1 cellular context compared by ENCODE assay signal in the genomic region with DNA sequence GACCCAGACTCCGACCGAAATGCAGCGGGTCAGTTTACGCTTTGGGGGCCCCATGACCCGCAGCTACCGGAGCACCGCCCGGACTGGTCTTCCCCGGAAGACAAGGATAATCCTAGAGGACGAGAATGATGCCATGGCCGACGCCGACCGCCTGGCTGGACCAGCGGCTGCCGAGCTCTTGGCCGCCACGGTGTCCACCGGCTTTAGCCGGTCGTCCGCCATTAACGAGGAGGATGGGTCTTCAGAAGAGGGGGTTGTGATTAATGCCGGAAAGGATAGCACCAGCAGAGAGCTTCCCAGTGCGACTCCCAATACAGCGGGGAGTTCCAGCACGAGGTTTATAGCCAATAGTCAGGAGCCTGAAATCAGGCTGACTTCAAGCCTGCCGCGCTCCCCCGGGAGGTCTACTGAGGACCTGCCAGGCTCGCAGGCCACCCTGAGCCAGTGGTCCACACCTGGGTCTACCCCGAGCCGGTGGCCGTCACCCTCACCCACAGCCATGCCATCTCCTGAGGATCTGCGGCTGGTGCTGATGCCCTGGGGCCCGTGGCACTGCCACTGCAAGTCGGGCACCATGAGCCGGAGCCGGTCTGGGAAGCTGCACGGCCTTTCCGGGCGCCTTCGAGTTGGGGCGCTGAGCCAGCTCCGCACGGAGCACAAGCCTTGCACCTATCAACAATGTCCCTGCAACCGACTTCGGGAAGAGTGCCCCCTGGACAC.
TF ChIP-seq lines count a peak whose summit lies in the region.

No MANE protein-coding gene starts in this region.

TF ChIP-seq in HepG2, 621 proteins besides CTCF, POLR2A, EP300 and RAD21 (continued from another document):
- TF ChIP-seq, protein P1, sequence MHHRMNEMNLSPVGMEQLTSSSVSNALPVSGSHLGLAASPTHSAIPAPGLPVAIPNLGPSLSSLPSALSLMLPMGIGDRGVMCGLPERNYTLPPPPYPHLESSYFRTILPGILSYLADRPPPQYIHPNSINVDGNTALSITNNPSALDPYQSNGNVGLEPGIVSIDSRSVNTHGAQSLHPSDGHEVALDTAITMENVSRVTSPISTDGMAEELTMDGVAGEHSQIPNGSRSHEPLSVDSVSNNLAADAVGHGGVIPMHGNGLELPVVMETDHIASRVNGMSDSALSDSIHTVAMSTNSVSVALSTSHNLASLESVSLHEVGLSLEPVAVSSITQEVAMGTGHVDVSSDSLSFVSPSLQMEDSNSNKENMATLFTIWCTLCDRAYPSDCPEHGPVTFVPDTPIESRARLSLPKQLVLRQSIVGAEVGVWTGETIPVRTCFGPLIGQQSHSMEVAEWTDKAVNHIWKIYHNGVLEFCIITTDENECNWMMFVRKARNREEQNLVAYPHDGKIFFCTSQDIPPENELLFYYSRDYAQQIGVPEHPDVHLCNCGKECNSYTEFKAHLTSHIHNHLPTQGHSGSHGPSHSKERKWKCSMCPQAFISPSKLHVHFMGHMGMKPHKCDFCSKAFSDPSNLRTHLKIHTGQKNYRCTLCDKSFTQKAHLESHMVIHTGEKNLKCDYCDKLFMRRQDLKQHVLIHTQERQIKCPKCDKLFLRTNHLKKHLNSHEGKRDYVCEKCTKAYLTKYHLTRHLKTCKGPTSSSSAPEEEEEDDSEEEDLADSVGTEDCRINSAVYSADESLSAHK (CRISPR knock-in tag; IDR thresholded peaks at IDR 0.05; ENCODE audit: borderline replicate concordance), result no peak
- TF ChIP-seq MAFF (IDR thresholded peaks at IDR 0.05; ENCODE audit: low read depth, low read length), result no peak
- TF ChIP-seq TBX3 (IDR thresholded peaks at IDR 0.05; ENCODE audit: borderline replicate concordance), result no peak
- 0 out of 2 replicates have a peak, but pooled peaks have one; percentile 45 for TF ChIP-seq ZNF792 (CRISPR knock-in tag; IDR thresholded peaks at IDR 0.05)
- no peak for TF ChIP-seq ZNF564 (CRISPR knock-in tag; IDR thresholded peaks at IDR 0.05)
- TF ChIP-seq NR1H2 (CRISPR knock-in tag; IDR thresholded peaks at IDR 0.05; ENCODE audit: borderline replicate concordance, low read depth), result no peak; the same call in 1 of the 2 replicates
- TF ChIP-seq ZNF670 (CRISPR knock-in tag; IDR thresholded peaks at IDR 0.05; ENCODE audit: borderline replicate concordance), result peak; percentile 70; the same call in 1 of the 2 replicates
- TF ChIP-seq ZFP41 (CRISPR knock-in tag; IDR thresholded peaks at IDR 0.05; ENCODE audit: borderline replicate concordance), result no peak
- no peak; the same call in 1 of the 2 replicates for TF ChIP-seq ZNF232 (CRISPR knock-in tag; IDR thresholded peaks at IDR 0.05; ENCODE audit: borderline replicate concordance)
- no peak for TF ChIP-seq SMAD9 (CRISPR knock-in tag; IDR thresholded peaks at IDR 0.05)
- no peak for TF ChIP-seq SP5 (CRISPR knock-in tag; IDR thresholded peaks at IDR 0.05; ENCODE audit: borderline replicate concordance, low read depth)
- TF ChIP-seq, protein P2, sequence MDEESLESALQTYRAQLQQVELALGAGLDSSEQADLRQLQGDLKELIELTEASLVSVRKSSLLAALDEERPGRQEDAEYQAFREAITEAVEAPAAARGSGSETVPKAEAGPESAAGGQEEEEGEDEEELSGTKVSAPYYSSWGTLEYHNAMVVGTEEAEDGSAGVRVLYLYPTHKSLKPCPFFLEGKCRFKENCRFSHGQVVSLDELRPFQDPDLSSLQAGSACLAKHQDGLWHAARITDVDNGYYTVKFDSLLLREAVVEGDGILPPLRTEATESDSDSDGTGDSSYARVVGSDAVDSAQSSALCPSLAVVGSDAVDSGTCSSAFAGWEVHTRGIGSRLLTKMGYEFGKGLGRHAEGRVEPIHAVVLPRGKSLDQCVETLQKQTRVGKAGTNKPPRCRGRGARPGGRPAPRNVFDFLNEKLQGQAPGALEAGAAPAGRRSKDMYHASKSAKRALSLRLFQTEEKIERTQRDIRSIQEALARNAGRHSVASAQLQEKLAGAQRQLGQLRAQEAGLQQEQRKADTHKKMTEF (CRISPR knock-in tag; IDR thresholded peaks at IDR 0.05), result peak; percentile 27
- no peak for TF ChIP-seq FOXJ3 (CRISPR knock-in tag; IDR thresholded peaks at IDR 0.05; ENCODE audit: borderline replicate concordance)
- TF ChIP-seq PLRG1 (conservative IDR thresholded peaks at IDR 0.05), result no peak
- peak; percentile 29; the same call in 1 of the 2 replicates for TF ChIP-seq NCOA2 (CRISPR knock-in tag; IDR thresholded peaks at IDR 0.05)
- no peak for TF ChIP-seq ZNF7 (CRISPR knock-in tag; IDR thresholded peaks at IDR 0.05)
- TF ChIP-seq, protein P3, sequence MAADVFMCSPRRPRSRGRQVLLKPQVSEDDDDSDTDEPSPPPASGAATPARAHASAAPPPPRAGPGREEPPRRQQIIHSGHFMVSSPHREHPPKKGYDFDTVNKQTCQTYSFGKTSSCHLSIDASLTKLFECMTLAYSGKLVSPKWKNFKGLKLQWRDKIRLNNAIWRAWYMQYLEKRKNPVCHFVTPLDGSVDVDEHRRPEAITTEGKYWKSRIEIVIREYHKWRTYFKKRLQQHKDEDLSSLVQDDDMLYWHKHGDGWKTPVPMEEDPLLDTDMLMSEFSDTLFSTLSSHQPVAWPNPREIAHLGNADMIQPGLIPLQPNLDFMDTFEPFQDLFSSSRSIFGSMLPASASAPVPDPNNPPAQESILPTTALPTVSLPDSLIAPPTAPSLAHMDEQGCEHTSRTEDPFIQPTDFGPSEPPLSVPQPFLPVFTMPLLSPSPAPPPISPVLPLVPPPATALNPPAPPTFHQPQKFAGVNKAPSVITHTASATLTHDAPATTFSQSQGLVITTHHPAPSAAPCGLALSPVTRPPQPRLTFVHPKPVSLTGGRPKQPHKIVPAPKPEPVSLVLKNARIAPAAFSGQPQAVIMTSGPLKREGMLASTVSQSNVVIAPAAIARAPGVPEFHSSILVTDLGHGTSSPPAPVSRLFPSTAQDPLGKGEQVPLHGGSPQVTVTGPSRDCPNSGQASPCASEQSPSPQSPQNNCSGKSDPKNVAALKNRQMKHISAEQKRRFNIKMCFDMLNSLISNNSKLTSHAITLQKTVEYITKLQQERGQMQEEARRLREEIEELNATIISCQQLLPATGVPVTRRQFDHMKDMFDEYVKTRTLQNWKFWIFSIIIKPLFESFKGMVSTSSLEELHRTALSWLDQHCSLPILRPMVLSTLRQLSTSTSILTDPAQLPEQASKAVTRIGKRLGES (CRISPR knock-in tag; IDR thresholded peaks at IDR 0.05; ENCODE audit: borderline replicate concordance), result 0 out of 2 replicates have a peak, but pooled peaks have one; percentile 23
- TF ChIP-seq POLR2AphosphoS2 (IDR thresholded peaks at IDR 0.05; ENCODE audit: low read depth, low read length), result no peak
- no peak for TF ChIP-seq CCAR2 (optimal IDR thresholded peaks at IDR 0.05; ENCODE audit: low read depth, low read length)
- TF ChIP-seq, protein P4, sequence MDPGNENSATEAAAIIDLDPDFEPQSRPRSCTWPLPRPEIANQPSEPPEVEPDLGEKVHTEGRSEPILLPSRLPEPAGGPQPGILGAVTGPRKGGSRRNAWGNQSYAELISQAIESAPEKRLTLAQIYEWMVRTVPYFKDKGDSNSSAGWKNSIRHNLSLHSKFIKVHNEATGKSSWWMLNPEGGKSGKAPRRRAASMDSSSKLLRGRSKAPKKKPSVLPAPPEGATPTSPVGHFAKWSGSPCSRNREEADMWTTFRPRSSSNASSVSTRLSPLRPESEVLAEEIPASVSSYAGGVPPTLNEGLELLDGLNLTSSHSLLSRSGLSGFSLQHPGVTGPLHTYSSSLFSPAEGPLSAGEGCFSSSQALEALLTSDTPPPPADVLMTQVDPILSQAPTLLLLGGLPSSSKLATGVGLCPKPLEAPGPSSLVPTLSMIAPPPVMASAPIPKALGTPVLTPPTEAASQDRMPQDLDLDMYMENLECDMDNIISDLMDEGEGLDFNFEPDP (CRISPR knock-in tag; conservative IDR thresholded peaks at IDR 0.05), result no peak
- TF ChIP-seq FOXK2 (IDR thresholded peaks at IDR 0.05), result no peak
- TF ChIP-seq, protein P5, sequence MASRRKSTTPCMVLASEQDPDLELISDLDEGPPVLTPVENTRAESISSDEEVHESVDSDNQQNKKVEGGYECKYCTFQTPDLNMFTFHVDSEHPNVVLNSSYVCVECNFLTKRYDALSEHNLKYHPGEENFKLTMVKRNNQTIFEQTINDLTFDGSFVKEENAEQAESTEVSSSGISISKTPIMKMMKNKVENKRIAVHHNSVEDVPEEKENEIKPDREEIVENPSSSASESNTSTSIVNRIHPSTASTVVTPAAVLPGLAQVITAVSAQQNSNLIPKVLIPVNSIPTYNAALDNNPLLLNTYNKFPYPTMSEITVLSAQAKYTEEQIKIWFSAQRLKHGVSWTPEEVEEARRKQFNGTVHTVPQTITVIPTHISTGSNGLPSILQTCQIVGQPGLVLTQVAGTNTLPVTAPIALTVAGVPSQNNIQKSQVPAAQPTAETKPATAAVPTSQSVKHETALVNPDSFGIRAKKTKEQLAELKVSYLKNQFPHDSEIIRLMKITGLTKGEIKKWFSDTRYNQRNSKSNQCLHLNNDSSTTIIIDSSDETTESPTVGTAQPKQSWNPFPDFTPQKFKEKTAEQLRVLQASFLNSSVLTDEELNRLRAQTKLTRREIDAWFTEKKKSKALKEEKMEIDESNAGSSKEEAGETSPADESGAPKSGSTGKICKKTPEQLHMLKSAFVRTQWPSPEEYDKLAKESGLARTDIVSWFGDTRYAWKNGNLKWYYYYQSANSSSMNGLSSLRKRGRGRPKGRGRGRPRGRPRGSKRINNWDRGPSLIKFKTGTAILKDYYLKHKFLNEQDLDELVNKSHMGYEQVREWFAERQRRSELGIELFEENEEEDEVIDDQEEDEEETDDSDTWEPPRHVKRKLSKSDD (CRISPR knock-in tag; IDR thresholded peaks at IDR 0.05; ENCODE audit: low read depth), result no peak; the same call in 1 of the 2 replicates
- no peak for TF ChIP-seq GABPA (IDR thresholded peaks at IDR 0.05; ENCODE audit: low read depth, low read length)
- no peak for TF ChIP-seq GABPA (CRISPR knock-in tag; IDR thresholded peaks at IDR 0.05; ENCODE audit: low read depth)
- no peak for TF ChIP-seq PHF20 (CRISPR knock-in tag; IDR thresholded peaks at IDR 0.05)
- TF ChIP-seq ZNF383 (CRISPR knock-in tag; IDR thresholded peaks at IDR 0.05; ENCODE audit: borderline replicate concordance), result 0 out of 2 replicates have a peak, but pooled peaks have one; percentile 52
- TF ChIP-seq TCF7L2 (IDR thresholded peaks at IDR 0.05; ENCODE audit: low read depth, low read length), result no peak
- TF ChIP-seq, protein P6, sequence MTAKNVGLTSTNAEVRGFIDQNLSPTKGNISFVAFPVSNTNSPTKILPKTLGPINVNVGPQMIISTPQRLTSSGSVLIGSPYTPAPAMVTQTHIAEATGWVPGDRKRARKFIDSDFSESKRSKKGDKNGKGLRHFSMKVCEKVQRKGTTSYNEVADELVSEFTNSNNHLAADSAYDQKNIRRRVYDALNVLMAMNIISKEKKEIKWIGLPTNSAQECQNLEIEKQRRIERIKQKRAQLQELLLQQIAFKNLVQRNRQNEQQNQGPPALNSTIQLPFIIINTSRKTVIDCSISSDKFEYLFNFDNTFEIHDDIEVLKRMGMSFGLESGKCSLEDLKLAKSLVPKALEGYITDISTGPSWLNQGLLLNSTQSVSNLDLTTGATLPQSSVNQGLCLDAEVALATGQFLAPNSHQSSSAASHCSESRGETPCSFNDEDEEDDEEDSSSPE (CRISPR knock-in tag; IDR thresholded peaks at IDR 0.05), result peak; percentile 11; the same call in 1 of the 2 replicates
- TF ChIP-seq, protein P7, sequence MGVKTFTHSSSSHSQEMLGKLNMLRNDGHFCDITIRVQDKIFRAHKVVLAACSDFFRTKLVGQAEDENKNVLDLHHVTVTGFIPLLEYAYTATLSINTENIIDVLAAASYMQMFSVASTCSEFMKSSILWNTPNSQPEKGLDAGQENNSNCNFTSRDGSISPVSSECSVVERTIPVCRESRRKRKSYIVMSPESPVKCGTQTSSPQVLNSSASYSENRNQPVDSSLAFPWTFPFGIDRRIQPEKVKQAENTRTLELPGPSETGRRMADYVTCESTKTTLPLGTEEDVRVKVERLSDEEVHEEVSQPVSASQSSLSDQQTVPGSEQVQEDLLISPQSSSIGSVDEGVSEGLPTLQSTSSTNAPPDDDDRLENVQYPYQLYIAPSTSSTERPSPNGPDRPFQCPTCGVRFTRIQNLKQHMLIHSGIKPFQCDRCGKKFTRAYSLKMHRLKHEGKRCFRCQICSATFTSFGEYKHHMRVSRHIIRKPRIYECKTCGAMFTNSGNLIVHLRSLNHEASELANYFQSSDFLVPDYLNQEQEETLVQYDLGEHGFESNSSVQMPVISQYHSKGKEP (CRISPR knock-in tag; IDR thresholded peaks at IDR 0.05), result no peak
- TF ChIP-seq, protein P8, sequence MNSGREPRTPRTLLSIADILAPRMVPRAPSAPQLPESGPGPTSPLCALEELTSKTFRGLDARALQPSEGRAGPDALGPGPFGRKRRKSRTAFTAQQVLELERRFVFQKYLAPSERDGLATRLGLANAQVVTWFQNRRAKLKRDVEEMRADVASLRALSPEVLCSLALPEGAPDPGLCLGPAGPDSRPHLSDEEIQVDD (CRISPR knock-in tag; IDR thresholded peaks at IDR 0.05; ENCODE audit: borderline replicate concordance), result no peak
- TF ChIP-seq ONECUT2 (CRISPR knock-in tag; IDR thresholded peaks at IDR 0.05), result no peak
- no peak for TF ChIP-seq SIX1 (CRISPR knock-in tag; IDR thresholded peaks at IDR 0.05; ENCODE audit: borderline replicate concordance)
- no peak for TF ChIP-seq ZZZ3 (CRISPR knock-in tag; IDR thresholded peaks at IDR 0.05; ENCODE audit: borderline replicate concordance)
- TF ChIP-seq RFXANK (CRISPR knock-in tag; IDR thresholded peaks at IDR 0.05), result no peak
- no peak for TF ChIP-seq GATAD1 (CRISPR knock-in tag; IDR thresholded peaks at IDR 0.05)
- TF ChIP-seq, protein P9, sequence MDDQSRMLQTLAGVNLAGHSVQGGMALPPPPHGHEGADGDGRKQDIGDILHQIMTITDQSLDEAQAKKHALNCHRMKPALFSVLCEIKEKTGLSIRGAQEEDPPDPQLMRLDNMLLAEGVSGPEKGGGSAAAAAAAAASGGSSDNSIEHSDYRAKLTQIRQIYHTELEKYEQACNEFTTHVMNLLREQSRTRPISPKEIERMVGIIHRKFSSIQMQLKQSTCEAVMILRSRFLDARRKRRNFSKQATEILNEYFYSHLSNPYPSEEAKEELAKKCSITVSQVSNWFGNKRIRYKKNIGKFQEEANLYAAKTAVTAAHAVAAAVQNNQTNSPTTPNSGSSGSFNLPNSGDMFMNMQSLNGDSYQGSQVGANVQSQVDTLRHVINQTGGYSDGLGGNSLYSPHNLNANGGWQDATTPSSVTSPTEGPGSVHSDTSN (CRISPR knock-in tag; IDR thresholded peaks at IDR 0.05; ENCODE audit: borderline replicate concordance), result peak; percentile 49; the same call in 1 of the 2 replicates
- TF ChIP-seq NFE2L1 (CRISPR knock-in tag; IDR thresholded peaks at IDR 0.05; ENCODE audit: borderline replicate concordance), result no peak
- TF ChIP-seq, protein P10, sequence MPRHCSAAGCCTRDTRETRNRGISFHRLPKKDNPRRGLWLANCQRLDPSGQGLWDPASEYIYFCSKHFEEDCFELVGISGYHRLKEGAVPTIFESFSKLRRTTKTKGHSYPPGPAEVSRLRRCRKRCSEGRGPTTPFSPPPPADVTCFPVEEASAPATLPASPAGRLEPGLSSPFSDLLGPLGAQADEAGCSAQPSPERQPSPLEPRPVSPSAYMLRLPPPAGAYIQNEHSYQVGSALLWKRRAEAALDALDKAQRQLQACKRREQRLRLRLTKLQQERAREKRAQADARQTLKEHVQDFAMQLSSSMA (CRISPR knock-in tag; IDR thresholded peaks at IDR 0.05), result no peak
- TF ChIP-seq ZNF652 (CRISPR knock-in tag; IDR thresholded peaks at IDR 0.05; ENCODE audit: borderline replicate concordance, low read depth), result no peak
- no peak for TF ChIP-seq HOXA3 (CRISPR knock-in tag; IDR thresholded peaks at IDR 0.05)
